11 cellular contexts compared by ENCODE assay signal in the genomic region with DNA sequence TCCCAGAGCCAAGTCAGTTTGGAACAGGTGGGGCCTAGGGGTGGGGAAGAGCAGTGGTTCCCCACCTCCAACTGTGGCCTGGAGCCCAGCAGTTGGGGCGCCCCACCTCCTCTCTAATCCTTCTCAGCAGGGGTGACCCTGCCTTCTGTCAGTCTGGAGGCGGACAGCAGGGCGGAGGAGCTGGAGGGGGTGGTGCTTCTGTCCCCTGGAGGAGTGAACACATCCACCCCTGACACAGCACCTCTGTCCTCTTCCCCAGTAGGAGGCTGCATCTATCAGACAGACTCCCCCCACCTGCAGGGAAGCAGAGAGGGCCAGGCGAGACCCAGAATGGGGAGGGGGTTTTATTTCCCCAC.
DNase-seq lines count a peak whose midpoint lies in the region; ATAC-seq and TF ChIP-seq lines count a peak whose summit lies in the region.
"Had no signal": no experiment of that assay in that cellular context is flagged by ENCODE, and none has a peak within 500 bp of the region (broad histone marks: within the 10 kb centered on the region; RNA-seq: fewer than 3 reads in every experiment).

No MANE protein-coding gene starts in this region.

- no peaks in the 10 kb centered on the region for H3K27me3 Mint-ChIP-seq in CD8-positive, alpha-beta memory T cell
- no peaks in the 10 kb centered on the region for H3K27me3 Mint-ChIP-seq in neural progenitor cell (ENCODE audit: insufficient read depth, low read depth)
- H3K27me3 Mint-ChIP-seq in activated T-cell treated with anti-CD3 and anti-CD28 coated beads, Interleukin-2, amount 50 U/mL, for 24 hours, result no peaks in the 10 kb centered on the region
- H3K27me3 Mint-ChIP-seq: activated naive CD4-positive, alpha-beta T cell treated with anti-CD3 and anti-CD28 coated beads, Interleukin-2, amount 50 U/mL, for 24 hours; naive B cell had no signal

- no peak for DNase-seq in CD8-positive, alpha-beta memory T cell
- peak; percentile 68 for DNase-seq in NCI-H446 treated with DMSO at 0.1 percent for 48 hours (lab: John Stamatoyannopoulos, UW)
- no peak for DNase-seq in esophagus muscularis mucosa (ENCODE audit: extremely low spot score)
- peak; percentile 75 for DNase-seq in neural progenitor cell (ENCODE audit: low spot score)
- DNase-seq in activated T-cell treated with anti-CD3 and anti-CD28 coated beads, Interleukin-2, amount 50 U/mL, for 24 hours, result no peak
- no peak for DNase-seq in NCI-H1436 (lab: John Stamatoyannopoulos, UW)
- DNase-seq: naive B cell, RPMI8226 had no signal

- no peak for TF ChIP-seq EP300 in esophagus muscularis mucosa (IDR thresholded peaks at IDR 0.05)

- peaks cover 22 to 46% (median 41%) of the 10 kb centered on the region in 3 donors for H3K4me1 Mint-ChIP-seq in CD8-positive, alpha-beta memory T cell
- H3K4me1 Mint-ChIP-seq in neural progenitor cell, result peaks cover 74% of the 10 kb centered on the region
- H3K4me1 Mint-ChIP-seq in activated T-cell treated with anti-CD3 and anti-CD28 coated beads, Interleukin-2, amount 50 U/mL, for 24 hours (ENCODE audit: low read depth), result peaks cover 40% of the 10 kb centered on the region

- peaks cover 69% of the 10 kb centered on the region for H3K79me2 ChIP-seq in neural progenitor cell (ENCODE audit: low read depth)

- H2AFZ ChIP-seq in neural progenitor cell (replicated peaks), result no peak overlapping the region

- no peak overlapping the region for H3K9ac ChIP-seq in neural progenitor cell

- no peak overlapping the region for H3K4me3 Mint-ChIP-seq in CD8-positive, alpha-beta memory T cell
- peak overlapping the region; percentile 77 for H3K4me3 Mint-ChIP-seq in neural progenitor cell
- no peak overlapping the region for H3K4me3 Mint-ChIP-seq in activated T-cell treated with anti-CD3 and anti-CD28 coated beads, Interleukin-2, amount 50 U/mL, for 24 hours
- H3K4me3 Mint-ChIP-seq: activated naive CD4-positive, alpha-beta T cell treated with anti-CD3 and anti-CD28 coated beads, Interleukin-2, amount 50 U/mL, for 24 hours had no signal

- POLR2A ChIA-PET in CD8-positive, alpha-beta memory T cell (lab: Charles Lee), result no interaction called here

- peaks cover 30% of the 10 kb centered on the region for H3K4me1 ChIP-seq in CD8-positive, alpha-beta memory T cell (ENCODE audit: insufficient read depth, low read length)
- H3K4me1 ChIP-seq in esophagus muscularis mucosa, result peaks cover 77 to 99% (median 95%) of the 10 kb centered on the region in 4 donors
- H3K4me1 ChIP-seq in neural progenitor cell, result peaks cover 31% of the 10 kb centered on the region

- H4K20me1 ChIP-seq in neural progenitor cell (ENCODE audit: low read depth), result peaks cover 100% of the 10 kb centered on the region

- CTCF ChIA-PET in CD8-positive, alpha-beta memory T cell (lab: Charles Lee), result no interaction called here

- H3K9me3 Mint-ChIP-seq in CD8-positive, alpha-beta memory T cell, result no peaks in the 10 kb centered on the region
- no peaks in the 10 kb centered on the region for H3K9me3 Mint-ChIP-seq in neural progenitor cell
- no peaks in the 10 kb centered on the region for H3K9me3 Mint-ChIP-seq in activated T-cell treated with anti-CD3 and anti-CD28 coated beads, Interleukin-2, amount 50 U/mL, for 24 hours
- H3K9me3 Mint-ChIP-seq: activated naive CD4-positive, alpha-beta T cell treated with anti-CD3 and anti-CD28 coated beads, Interleukin-2, amount 50 U/mL, for 24 hours; naive B cell had no signal

- H3K27ac ChIP-seq in CD8-positive, alpha-beta memory T cell (ENCODE audit: low read depth, low read length), result peak overlapping the region; percentile 8
- H3K27ac ChIP-seq in esophagus muscularis mucosa (replicated peaks in 1 of 4), result peak overlapping the region; percentile 90 to 97 (median 95)
- H3K27ac ChIP-seq in neural progenitor cell, result no peak overlapping the region

- no peak overlapping the region for H3K4me3 ChIP-seq in CD8-positive, alpha-beta memory T cell (ENCODE audit: low read length)
- peak overlapping the region; percentile 23 to 43 (median 34) for H3K4me3 ChIP-seq in esophagus muscularis mucosa
- H3K4me3 ChIP-seq in neural progenitor cell, result peak overlapping the region; percentile 6

- WGBS in esophagus muscularis mucosa, result 57% methylated on average over 3 of the region's 4 CpGs

- peak overlapping the region; percentile 70 for H3K4me2 ChIP-seq in neural progenitor cell

- H3K27ac Mint-ChIP-seq in CD8-positive, alpha-beta memory T cell, result no peak overlapping the region
- peak overlapping the region; percentile 95 for H3K27ac Mint-ChIP-seq in neural progenitor cell
- no peak overlapping the region for H3K27ac Mint-ChIP-seq in activated T-cell treated with anti-CD3 and anti-CD28 coated beads, Interleukin-2, amount 50 U/mL, for 24 hours
- H3K27ac Mint-ChIP-seq: activated naive CD4-positive, alpha-beta T cell treated with anti-CD3 and anti-CD28 coated beads, Interleukin-2, amount 50 U/mL, for 24 hours had no signal

- TF ChIP-seq POLR2A in esophagus muscularis mucosa (IDR thresholded peaks at IDR 0.05; ENCODE audit: low read depth), result no peak

- no peaks in the 10 kb centered on the region for H3K36me3 ChIP-seq in CD8-positive, alpha-beta memory T cell (ENCODE audit: insufficient read depth, low read length)
- no peaks in the 10 kb centered on the region for H3K36me3 ChIP-seq in esophagus muscularis mucosa
- H3K36me3 ChIP-seq in neural progenitor cell, result no peaks in the 10 kb centered on the region

- H3K27me3 ChIP-seq in CD8-positive, alpha-beta memory T cell (ENCODE audit: insufficient read depth, low read length, poor library complexity, severe bottlenecking), result no peaks in the 10 kb centered on the region
- H3K27me3 ChIP-seq in esophagus muscularis mucosa (no peaks in the 10 kb centered on the region), neural progenitor cell (no peaks in the 10 kb centered on the region)

- TF ChIP-seq CTCF in esophagus muscularis mucosa (IDR thresholded peaks at IDR 0.05) (no peak), neural progenitor cell (IDR thresholded peaks at IDR 0.05) (no peak)

- H3F3A ChIP-seq in neural progenitor cell (ENCODE audit: low read depth), result peaks cover 28% of the 10 kb centered on the region

- H3K36me3 Mint-ChIP-seq in CD8-positive, alpha-beta memory T cell, result peaks cover 0 to 23% (median 9%) of the 10 kb centered on the region in 3 donors
- peaks cover 17% of the 10 kb centered on the region for H3K36me3 Mint-ChIP-seq in neural progenitor cell
- H3K36me3 Mint-ChIP-seq in activated T-cell treated with anti-CD3 and anti-CD28 coated beads, Interleukin-2, amount 50 U/mL, for 24 hours (ENCODE audit: low read depth), result peaks cover 10% of the 10 kb centered on the region
- H3K36me3 Mint-ChIP-seq: naive B cell had no signal

- intact Hi-C loops in esophagus muscularis mucosa (cut with DNase I), result loop anchor here (2.0 kb wide), 2 partner anchors 133 to 215 kb away; a partner anchor contains a TSS

- H3K9me3 ChIP-seq in CD8-positive, alpha-beta memory T cell (ENCODE audit: low read length), result no peaks in the 10 kb centered on the region
- H3K9me3 ChIP-seq in esophagus muscularis mucosa (no peaks in the 10 kb centered on the region), neural progenitor cell (ENCODE audit: low read depth) (no peaks in the 10 kb centered on the region)

- ATAC-seq in GM21717 (IDR thresholded peaks at IDR 0.05; ENCODE audit: unreplicated experiment) (no peak), HG03565 (IDR thresholded peaks at IDR 0.05; ENCODE audit: unreplicated experiment) (no peak)

Comparison
In these comparisons a context has a peak if more than half of its experiments do, and no peak if none do; other contexts are left out.
1. DNase-seq: peak in NCI-H446 treated with DMSO at 0.1 percent for 48 hours (single experiment) and neural progenitor cell (single experiment); none in CD8-positive, alpha-beta memory T cell (0 of 5), esophagus muscularis mucosa (single experiment), activated T-cell treated with anti-CD3 and anti-CD28 coated beads, Interleukin-2, amount 50 U/mL, for 24 hours (single experiment) and NCI-H1436 (single experiment).